Comparison of ENCODE assay signal across 1 cellular context in genomic region chr14:60668431-60669112, GRCh38.
TF ChIP-seq lines count a peak whose summit lies in the region.

No MANE protein-coding gene starts in this region.

TF ChIP-seq in K562, 482 proteins besides CTCF, POLR2A, EP300 and RAD21 (continued from another document):
- TF ChIP-seq SAP30 (IDR thresholded peaks at IDR 0.05; ENCODE audit: borderline replicate concordance, insufficient read depth, low read depth, low read length, poor library complexity, severe bottlenecking) (no peak), NFE2L1 (tag; IDR thresholded peaks at IDR 0.05; ENCODE audit: borderline replicate concordance, low read depth) (peak; percentile 78), KAT7 (CRISPR knock-in tag; IDR thresholded peaks at IDR 0.05; ENCODE audit: borderline replicate concordance) (no peak), HES1 (IDR thresholded peaks at IDR 0.05; ENCODE audit: low read depth) (no peak), MAFK (IDR thresholded peaks at IDR 0.05; ENCODE audit: low read length) (peak; percentile 84; the same call in 1 of the 2 replicates), MAFG (tag; conservative IDR thresholded peaks at IDR 0.05) (peak; percentile 86), FOXA3 (CRISPR knock-in tag; conservative IDR thresholded peaks at IDR 0.05 in 1 of 2, IDR thresholded peaks at IDR 0.05 in 1 of 2) (no peak), MXI1 (IDR thresholded peaks at IDR 0.05; ENCODE audit: low read depth, low read length) (no peak), KDM1A (IDR thresholded peaks at IDR 0.05) (no peak), BRF1 (IDR thresholded peaks at IDR 0.05; ENCODE audit: borderline replicate concordance, extremely low read depth, insufficient read length) (no peak), BACH1 (tag; IDR thresholded peaks at IDR 0.05) (peak; percentile 63; the same call in 1 of the 2 replicates), NR2C2 (CRISPR knock-in tag; IDR thresholded peaks at IDR 0.05) (no peak), NR2C2 (tag; IDR thresholded peaks at IDR 0.05) (no peak), ZNF444 (CRISPR knock-in tag; IDR thresholded peaks at IDR 0.05) (no peak), EGR1 (conservative IDR thresholded peaks at IDR 0.05) (no peak), GTF2E2 (tag; IDR thresholded peaks at IDR 0.05) (no peak), NRF1 (conservative IDR thresholded peaks at IDR 0.05 in 1 of 2, IDR thresholded peaks at IDR 0.05 in 1 of 2) (no peak)
- TF ChIP-seq, protein P1, sequence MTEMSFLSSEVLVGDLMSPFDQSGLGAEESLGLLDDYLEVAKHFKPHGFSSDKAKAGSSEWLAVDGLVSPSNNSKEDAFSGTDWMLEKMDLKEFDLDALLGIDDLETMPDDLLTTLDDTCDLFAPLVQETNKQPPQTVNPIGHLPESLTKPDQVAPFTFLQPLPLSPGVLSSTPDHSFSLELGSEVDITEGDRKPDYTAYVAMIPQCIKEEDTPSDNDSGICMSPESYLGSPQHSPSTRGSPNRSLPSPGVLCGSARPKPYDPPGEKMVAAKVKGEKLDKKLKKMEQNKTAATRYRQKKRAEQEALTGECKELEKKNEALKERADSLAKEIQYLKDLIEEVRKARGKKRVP (CRISPR knock-in tag; IDR thresholded peaks at IDR 0.05) = no peak
